Comparison of ENCODE assay signal across 19 cellular contexts in genomic region chr3:139691619-139692018, GRCh38. TPM values are rescaled to one million over a fixed set of nuclear protein-coding genes. Genes with fewer than 3 reads are reported as not detected.
DNase-seq lines count a peak whose midpoint lies in the region; ATAC-seq and TF ChIP-seq lines count a peak whose summit lies in the region.
"Had no signal": no experiment of that assay in that cellular context is flagged by ENCODE, and none has a peak within 500 bp of the region (broad histone marks: within the 10 kb centered on the region; RNA-seq: fewer than 3 reads in every experiment).

No MANE protein-coding gene starts in this region.

- H3K9me2 ChIP-seq in SK-N-SH: no peaks in the 10 kb centered on the region

- CTCF ChIA-PET in SK-N-SH (lab: Yijun Ruan, JAX): interaction anchor here (1.1 to 3.8 kb wide), 4 partner anchors 10 to 244 kb away, joined by 3 to 15 read pairs (median 4); no protein-coding TSS in a partner anchor

- no peak overlapping the region for H3K9ac ChIP-seq in SK-N-SH
- H3K9ac ChIP-seq: BLaER1 treated with 17β-estradiol and CSF1 and Interleukin-3, amounts not matched to agents 10 nM and 100 nM had no signal

- no peaks in the 10 kb centered on the region for H3K9me3 ChIP-seq in SK-N-SH
- no peaks in the 10 kb centered on the region for H3K9me3 ChIP-seq in right cardiac atrium (ENCODE audit: control insufficient read depth, low read length)
- H3K9me3 ChIP-seq: BLaER1 treated with 17β-estradiol and CSF1 and Interleukin-3, amounts not matched to agents 10 nM and 100 nM; HAP-1 had no signal

- H3K4me3 ChIP-seq in SK-N-SH (ENCODE audit: low read depth in 2 of 2, low read length in 1 of 2) (no peak overlapping the region), right cardiac atrium (ENCODE audit: low read length) (no peak overlapping the region)
- H3K4me3 ChIP-seq: BLaER1 treated with 17β-estradiol and CSF1 and Interleukin-3, amounts not matched to agents 10 nM and 100 nM; HAP-1 had no signal

- peaks cover 0 to 47% of the 10 kb centered on the region in 2 experiments; a peak in 2 of 4 replicates for H3K4me1 ChIP-seq in SK-N-SH (ENCODE audit: control insufficient read depth in 1 of 2, insufficient read depth in 2 of 2, low read depth in 1 of 2, low read length in 1 of 2)
- H3K4me1 ChIP-seq in right cardiac atrium (ENCODE audit: control insufficient read depth, insufficient read depth, low read length): no peaks in the 10 kb centered on the region

- peak in 1 of 2 experiments; percentile 98; a peak in 2 of 4 replicates for TF ChIP-seq EP300 in SK-N-SH (IDR thresholded peaks at IDR 0.05; ENCODE audit: borderline replicate concordance in 1 of 2, low read depth in 1 of 2, low read length in 1 of 2)

- peak overlapping the region in 1 of 2 experiments; percentile 94; a peak in 2 of 4 replicates for H3K27ac ChIP-seq in SK-N-SH (ENCODE audit: low read depth in 2 of 2, low read length in 1 of 2)
- H3K27ac ChIP-seq in right cardiac atrium (ENCODE audit: low read length): no peak overlapping the region
- H3K27ac ChIP-seq: 22Rv1; BLaER1 treated with 17β-estradiol and CSF1 and Interleukin-3, amounts not matched to agents 10 nM and 100 nM had no signal

- TF ChIP-seq CTCF in SK-N-SH (IDR thresholded peaks at IDR 0.05): no peak

- peak; percentile 35; the same call in 1 of the 2 replicates for TF ChIP-seq RAD21 in SK-N-SH (IDR thresholded peaks at IDR 0.05; ENCODE audit: low read length)

- ATAC-seq in SK-N-SH treated with all-trans-retinoic acid at 6 μM for 48 hours (no peak; the same call in 2 of the 3 replicates), left cardiac atrium (peak; percentile 22 to 85), right cardiac atrium (no peak)

- no peaks in the 10 kb centered on the region for H3K79me2 ChIP-seq in SK-N-SH (ENCODE audit: insufficient read depth)

- H4K20me1 ChIP-seq in SK-N-SH (ENCODE audit: insufficient read depth): no peaks in the 10 kb centered on the region
- H4K20me1 ChIP-seq: BLaER1 treated with 17β-estradiol and CSF1 and Interleukin-3, amounts not matched to agents 10 nM and 100 nM had no signal

- H3K4me2 ChIP-seq in SK-N-SH: no peak overlapping the region
- H3K4me2 ChIP-seq: BLaER1 treated with 17β-estradiol and CSF1 and Interleukin-3, amounts not matched to agents 10 nM and 100 nM had no signal

- no peaks in the 10 kb centered on the region for H3F3A ChIP-seq in SK-N-SH (replicated peaks; ENCODE audit: insufficient read depth)

- intact Hi-C loops in left cardiac atrium (cut with DNase I): no loop called here
- intact Hi-C loops in right cardiac atrium (cut with DNase I): no loop called here

- H3K27me3 ChIP-seq in SK-N-SH (ENCODE audit: insufficient read depth) (no peaks in the 10 kb centered on the region), right cardiac atrium (ENCODE audit: control insufficient read depth, insufficient read depth) (no peaks in the 10 kb centered on the region)
- H3K27me3 ChIP-seq: BLaER1 treated with 17β-estradiol and CSF1 and Interleukin-3, amounts not matched to agents 10 nM and 100 nM had no signal

- H3K36me3 ChIP-seq in SK-N-SH (replicated peaks in 1 of 2; ENCODE audit: control insufficient read depth in 1 of 2, insufficient read depth in 2 of 2, low read length in 1 of 2): no peaks in the 10 kb centered on the region
- H3K36me3 ChIP-seq: BLaER1 treated with 17β-estradiol and CSF1 and Interleukin-3, amounts not matched to agents 10 nM and 100 nM; HAP-1 had no signal

- no peak overlapping the region for H2AFZ ChIP-seq in SK-N-SH (ENCODE audit: low read depth)

- DNase-seq in SK-N-SH (peak; percentile 70), left cardiac atrium (no peak), right cardiac atrium (no peak), SK-N-DZ (ENCODE audit: low spot score) (peak; percentile 56), DMS114 treated with DMSO at 0.1 percent for 48 hours (lab: John Stamatoyannopoulos, UW; ENCODE audit: unreplicated experiment) (no peak)
- DNase-seq in activated CD8-positive, alpha-beta memory T cell treated with anti-CD3 and anti-CD28 coated beads, Interleukin-2, amount 50 U/mL, for 48 hours: no peak
- DNase-seq: CD4-positive, alpha-beta T cell; CD8-positive, alpha-beta memory T cell; DMS 273 treated with DMSO at 0.1 percent for 48 hours; DMS53; DMS79 treated with DMSO at 0.1 percent for 48 hours; GF-D8; GOT3; HFFc6 had no signal

- POLR2A ChIA-PET in SK-N-SH (lab: Yijun Ruan, JAX): no interaction called here

TF ChIP-seq in SK-N-SH, 30 proteins besides CTCF, POLR2A, EP300 and RAD21 (continues in another document):
- TF ChIP-seq RXRA (IDR thresholded peaks at IDR 0.05; ENCODE audit: borderline replicate concordance, low read depth) (no peak), MXI1 (IDR thresholded peaks at IDR 0.05; ENCODE audit: low read depth, low read length) (peak; percentile 21; the same call in 1 of the 2 replicates), TEAD4 (IDR thresholded peaks at IDR 0.05; ENCODE audit: borderline replicate concordance, insufficient read depth) (no peak), USF1 (IDR thresholded peaks at IDR 0.05; ENCODE audit: borderline replicate concordance, low read depth) (no peak), SMC3 (IDR thresholded peaks at IDR 0.05; ENCODE audit: low read depth, low read length) (no peak), FOXJ3 (CRISPR knock-in tag; IDR thresholded peaks at IDR 0.05) (peak; percentile 92), FOXM1 (IDR thresholded peaks at IDR 0.05; ENCODE audit: low read depth) (no peak), USF2 (IDR thresholded peaks at IDR 0.05; ENCODE audit: borderline replicate concordance, low read depth, low read length) (no peak), RCOR1 (IDR thresholded peaks at IDR 0.05; ENCODE audit: low read length) (peak; percentile 97), POLR2AphosphoS5 (IDR thresholded peaks at IDR 0.05; ENCODE audit: low read depth, low read length) (peak; percentile 37; the same call in 1 of the 2 replicates), CHD2 (IDR thresholded peaks at IDR 0.05; ENCODE audit: low read length, partially characterized antibody) (peak; percentile 89), SIN3A (IDR thresholded peaks at IDR 0.05; ENCODE audit: borderline replicate concordance, low read depth, low read length) (no peak), NRF1 (IDR thresholded peaks at IDR 0.05; ENCODE audit: low read depth, low read length) (no peak)

TF ChIP-seq in SK-N-SH treated with all-trans-retinoic acid at 6 μM for 48 hours, 23 proteins besides CTCF, POLR2A, EP300 and RAD21:
- TF ChIP-seq ZC3H10 (CRISPR knock-in tag; IDR thresholded peaks at IDR 0.05) (no peak), TOX (CRISPR knock-in tag; IDR thresholded peaks at IDR 0.05; ENCODE audit: borderline replicate concordance) (no peak)

RNA-seq across cellular contexts. Expression of gene NMNAT3, which starts 13.8 kb away (rescaled TPM):
- not detected in 2 replicates for polyA plus RNA-seq in SK-N-SH (2012; rRNA removed)
- polyA plus RNA-seq in SK-N-SH (2012; cell fraction: cytosol; rRNA removed): not detected in 2 replicates
- not detected in 2 replicates for polyA plus RNA-seq in SK-N-SH (2012; cell fraction: nucleus; rRNA removed)
- total RNA-seq in left cardiac atrium: 10 to 100 TPM; 13.0 to 14.8 TPM
- 10 to 100 TPM in 3 of 4 donors, 1 to 10 TPM in 1; 9.6 to 19.2 (median 16.9) TPM for total RNA-seq in right cardiac atrium
- polyA plus RNA-seq in right cardiac atrium: 12.3 TPM
- polyA plus RNA-seq in SK-N-DZ (2014; cell fraction: cytosol; rRNA removed): not detected in 2 replicates
- not detected in 2 replicates for polyA plus RNA-seq in SK-N-DZ (2014; cell fraction: nucleus; rRNA removed)
- total RNA-seq: G401 had no signal

Comparison
In these comparisons a context has a peak if more than half of its experiments do, and no peak if none do; other contexts are left out.
1. ATAC-seq: peak in left cardiac atrium (2 of 2); none in SK-N-SH treated with all-trans-retinoic acid at 6 μM for 48 hours (single experiment) and right cardiac atrium (0 of 2).
2. DNase-seq: peak in SK-N-SH (single experiment) and SK-N-DZ (single experiment); none in left cardiac atrium (single experiment), right cardiac atrium (0 of 3), activated CD8-positive, alpha-beta memory T cell treated with anti-CD3 and anti-CD28 coated beads, Interleukin-2, amount 50 U/mL, for 48 hours (single experiment) and DMS114 treated with DMSO at 0.1 percent for 48 hours (single experiment).